ENCODE assay signal across 8 cellular contexts in genomic region chr1:111737216-111738132, GRCh38. TPM values are rescaled to one million over a fixed set of nuclear protein-coding genes. Genes with fewer than 3 reads are reported as not detected.
A peak's percentile ranks its signal among the peaks of the same experiment; 100 is the strongest.
DNase-seq lines count a peak whose midpoint lies in the region; ATAC-seq, FAIRE-seq and TF ChIP-seq lines count a peak whose summit lies in the region.

No MANE protein-coding gene starts in this region.

- no peak for TF ChIP-seq POLR2A in endothelial cell of umbilical vein (IDR thresholded peaks at IDR 0.05; ENCODE audit: low read depth, low read length)

- no peaks in the 10 kb centered on the region for H3K9me3 ChIP-seq in OCI-LY1 (ENCODE audit: low read length)
- H3K9me3 ChIP-seq in endothelial cell of umbilical vein (replicated peaks; ENCODE audit: control insufficient read depth, insufficient read depth, low read length) = no peaks in the 10 kb centered on the region
- H3K9me3 ChIP-seq in trophoblast cell (ENCODE audit: insufficient read depth, low read depth, low read length) = peaks cover 2% of the 10 kb centered on the region

- H3K27ac ChIP-seq in OCI-LY1 (ENCODE audit: low read depth, low read length, poor library complexity, severe bottlenecking) = no peak overlapping the region
- H3K27ac ChIP-seq in endothelial cell of umbilical vein (ENCODE audit: insufficient read depth, low read depth, low read length) = no peak overlapping the region
- no peak overlapping the region for H3K27ac ChIP-seq in trophoblast cell (ENCODE audit: low read depth, low read length)

- no peak overlapping the region for H3K4ac ChIP-seq in trophoblast cell (ENCODE audit: low read depth, low read length)

- H2AFZ ChIP-seq in OCI-LY1 (ENCODE audit: low read length) (no peak overlapping the region), endothelial cell of umbilical vein (ENCODE audit: low read depth, low read length) (no peak overlapping the region), trophoblast cell (ENCODE audit: insufficient read depth, low read length, poor library complexity) (no peak overlapping the region)

- H3K79me1 ChIP-seq in trophoblast cell (ENCODE audit: low read length) = peaks cover 3% of the 10 kb centered on the region

- H3K27me3 ChIP-seq in OCI-LY1 (ENCODE audit: insufficient read depth, low read length) (no peaks in the 10 kb centered on the region), endothelial cell of umbilical vein (ENCODE audit: control insufficient read depth in 2 of 2, insufficient read depth in 2 of 2, low read length in 2 of 2) (peaks cover 4 to 6% of the 10 kb centered on the region in 2 experiments), trophoblast cell (ENCODE audit: insufficient read depth, low read length) (peaks cover 30% of the 10 kb centered on the region)

- H3K9me2 ChIP-seq in OCI-LY1 (ENCODE audit: low read depth, low read length) = no peaks in the 10 kb centered on the region

- H3K4me3 ChIP-seq in OCI-LY1 (ENCODE audit: low read depth, low read length, poor library complexity, severe bottlenecking) = peak overlapping the region; percentile 65
- peak overlapping the region in 2 of 3 experiments; percentile 1 to 50 for H3K4me3 ChIP-seq in endothelial cell of umbilical vein (replicated peaks in 1 of 3; ENCODE audit: insufficient read depth in 1 of 3, low read depth in 1 of 3, low read length in 3 of 3)
- no peak overlapping the region for H3K4me3 ChIP-seq in trophoblast cell (ENCODE audit: low read depth, low read length)

- H3K4me1 ChIP-seq in OCI-LY1 (ENCODE audit: insufficient read depth, low read length, severe bottlenecking) (peaks cover 29% of the 10 kb centered on the region), endothelial cell of umbilical vein (ENCODE audit: control insufficient read depth, extremely low read depth, insufficient read depth, low read length) (peaks cover 44% of the 10 kb centered on the region), trophoblast cell (ENCODE audit: control insufficient read depth in 1 of 2, insufficient read depth in 2 of 2, low read length in 2 of 2) (peaks cover 17% of the 10 kb centered on the region in 2 experiments)

- no peak overlapping the region for H4K91ac ChIP-seq in trophoblast cell (ENCODE audit: low read depth, low read length)

- H4K12ac ChIP-seq in trophoblast cell (ENCODE audit: low read depth, low read length) = no peak overlapping the region

- no peaks in the 10 kb centered on the region for H3K79me2 ChIP-seq in OCI-LY1 (ENCODE audit: insufficient read depth, low read length)
- H3K79me2 ChIP-seq in endothelial cell of umbilical vein (ENCODE audit: control insufficient read depth, insufficient read depth, low read length) = no peaks in the 10 kb centered on the region
- H3K79me2 ChIP-seq in trophoblast cell (ENCODE audit: control insufficient read depth, insufficient read depth, low read length, poor library complexity) = no peaks in the 10 kb centered on the region

- no peak overlapping the region for H3K14ac ChIP-seq in trophoblast cell (ENCODE audit: low read length)

- TF ChIP-seq CTCF in OCI-LY1 (IDR thresholded peaks at IDR 0.05; ENCODE audit: low read length) (no peak), endothelial cell of umbilical vein (IDR thresholded peaks at IDR 0.05; ENCODE audit: extremely low read depth in 1 of 2, insufficient read depth in 1 of 2, low read depth in 1 of 2, low read length in 2 of 2) (no peak), GM20000 (IDR thresholded peaks at IDR 0.05; ENCODE audit: extremely low read depth, missing control alignments) (no peak)

- dilution Hi-C loops in endothelial cell of umbilical vein (cut with MboI; ENCODE audit: extremely low pct_ligation_motif_present, low sequenced_read_pairs) = no loop called here

- WGBS in trophoblast cell (ENCODE audit: extremely low coverage, insufficient coverage, insufficient read length) = no CpG with 5 or more reads among the region's 8 CpGs

- POLR2A ChIA-PET in endothelial cell of umbilical vein (lab: Charles Lee) = no interaction called here

- H4K20me1 ChIP-seq in OCI-LY1 (ENCODE audit: insufficient read depth, low read length) (no peaks in the 10 kb centered on the region), endothelial cell of umbilical vein (replicated peaks; ENCODE audit: control insufficient read depth, extremely low read depth, insufficient read depth, low read length) (no peaks in the 10 kb centered on the region)

- H3F3A ChIP-seq in OCI-LY1 (ENCODE audit: insufficient read depth, low read length) = no peaks in the 10 kb centered on the region

- no peak overlapping the region for H3K18ac ChIP-seq in trophoblast cell (ENCODE audit: low read length)

- no peak overlapping the region for H2BK12ac ChIP-seq in trophoblast cell (ENCODE audit: low read length)

- peak overlapping the region; percentile 88 for H3K4me2 ChIP-seq in OCI-LY1 (ENCODE audit: low read length)
- peak overlapping the region; percentile 35 for H3K4me2 ChIP-seq in endothelial cell of umbilical vein (ENCODE audit: insufficient read depth, low read length)
- peak overlapping the region; percentile 88 for H3K4me2 ChIP-seq in trophoblast cell (ENCODE audit: low read length)

- no peak overlapping the region for H3K23ac ChIP-seq in trophoblast cell (ENCODE audit: low read length)

- peak; percentile 57 for FAIRE-seq in endothelial cell of umbilical vein (lab: Jason Lieb, UNC)

- no peak overlapping the region for H2AK5ac ChIP-seq in trophoblast cell (ENCODE audit: low read length)

- no peaks in the 10 kb centered on the region for H3K36me3 ChIP-seq in OCI-LY1 (ENCODE audit: insufficient read depth, low read length)
- H3K36me3 ChIP-seq in endothelial cell of umbilical vein (ENCODE audit: control insufficient read depth in 2 of 2, extremely low read depth in 1 of 2, insufficient read depth in 2 of 2, low read length in 2 of 2) = no peaks in the 10 kb centered on the region
- H3K36me3 ChIP-seq in trophoblast cell (ENCODE audit: control insufficient read depth in 1 of 2, insufficient read depth in 2 of 2, low read length in 2 of 2) = no peaks in the 10 kb centered on the region

- DNase-seq in GF-D8 (lab: John Stamatoyannopoulos, UW) = peak; percentile 25
- DNase-seq in endothelial cell of umbilical vein (ENCODE audit: low read depth, low spot score) = peak; percentile 14
- no peak for DNase-seq in trophoblast cell
- DNase-seq in GM20000 (ENCODE audit: low spot score) = no peak
- DNase-seq in HUDEP-2 (lab: John Stamatoyannopoulos, UW; ENCODE audit: unreplicated experiment in 76 of 76) = no peak
- DNase-seq in OCI-M2 (lab: John Stamatoyannopoulos, UW; ENCODE audit: unreplicated experiment) = no peak

- H2BK5ac ChIP-seq in trophoblast cell (ENCODE audit: low read depth, low read length, poor library complexity) = no peak overlapping the region

- H3K9me1 ChIP-seq in endothelial cell of umbilical vein (replicated peaks; ENCODE audit: control insufficient read depth, extremely low read depth, insufficient read depth, low read length) = no peaks in the 10 kb centered on the region

- TSS peak; percentile 23 for BruUV-seq in endothelial cell of umbilical vein (replicated peaks; lab: Mats Ljungman, UMichigan)

- no peak overlapping the region for H4K8ac ChIP-seq in trophoblast cell (ENCODE audit: low read depth, low read length)

- ATAC-seq in GM19035 (IDR thresholded peaks at IDR 0.05; ENCODE audit: unreplicated experiment) = no peak

- CTCF ChIA-PET in endothelial cell of umbilical vein (lab: Charles Lee) = interaction anchor here (1.2 to 6.2 kb wide), 8 partner anchors 9 to 229 kb away, joined by 3 to 66 read pairs (median 8); no protein-coding TSS in a partner anchor

- H3K9ac ChIP-seq in OCI-LY1 (ENCODE audit: low read length) (peak overlapping the region; percentile 54; the same call in 1 of the 2 replicates), endothelial cell of umbilical vein (replicated peaks; ENCODE audit: extremely low read depth, insufficient read depth, low read length) (no peak overlapping the region), trophoblast cell (ENCODE audit: low read length) (no peak overlapping the region)

- no peak overlapping the region for H2BK120ac ChIP-seq in trophoblast cell (ENCODE audit: insufficient read depth, low read length, poor library complexity)

- intact Hi-C loops in endothelial cell of umbilical vein (cut with micrococcal nuclease) = loop anchor here (10.0 kb wide), 1 partner anchor 773 kb away; the partner anchor contains the start of gene LRIF1

TF ChIP-seq in endothelial cell of umbilical vein, 7 proteins besides CTCF, POLR2A, EP300 and RAD21 (continues in another document):
- TF ChIP-seq FOS (IDR thresholded peaks at IDR 0.05; ENCODE audit: borderline replicate concordance, insufficient read depth, low read length) = no peak
- TF ChIP-seq GATA2 (IDR thresholded peaks at IDR 0.05; ENCODE audit: insufficient read depth, insufficient read length, low read depth, low read length) = no peak
- no peak for TF ChIP-seq EZH2 (IDR thresholded peaks at IDR 0.05; ENCODE audit: borderline replicate concordance, low read depth, low read length, severe bottlenecking)
- TF ChIP-seq POLR2AphosphoS5 (IDR thresholded peaks at IDR 0.05; ENCODE audit: insufficient read depth, low read depth, low read length) = no peak
- TF ChIP-seq MAX (IDR thresholded peaks at IDR 0.05; ENCODE audit: insufficient read depth, insufficient read length) = no peak
- no peak for TF ChIP-seq JUN (IDR thresholded peaks at IDR 0.05; ENCODE audit: borderline replicate concordance, insufficient read depth, insufficient read length, low read depth)

RNA-seq across cellular contexts. Expression of gene INKA2, which starts 1.7 kb away (rescaled TPM):
- total RNA-seq in endothelial cell of umbilical vein = 5.3 and 7.8 TPM in 2 replicates
- 2.4 and 2.6 TPM in 2 replicates for polyA plus RNA-seq in endothelial cell of umbilical vein
- 1.9 and 2.1 TPM in 2 replicates for polyA plus RNA-seq in endothelial cell of umbilical vein (2011; cell fraction: cytosol; rRNA removed)
- 2.5 and 3.0 TPM in 2 replicates for polyA plus RNA-seq in endothelial cell of umbilical vein (2011; cell fraction: nucleus; rRNA removed)
- 3.7 and 5.2 TPM in 2 replicates for polyA plus RNA-seq in endothelial cell of umbilical vein (2012)
- polyA minus RNA-seq in endothelial cell of umbilical vein = 4.3 and 5.4 TPM in 2 replicates
- 0.72 TPM for polyA minus RNA-seq in endothelial cell of umbilical vein (2011; cell fraction: cytosol; rRNA and poly(A)+ RNA removed)
- polyA minus RNA-seq in endothelial cell of umbilical vein (2011; cell fraction: nucleus; rRNA and poly(A)+ RNA removed) = 2.6 and 3.8 TPM in 2 replicates
- 0.73 and 0.79 TPM in 2 replicates for polyA plus RNA-seq in trophoblast cell (2013)

RNA-seq across cellular contexts. Expression of gene DDX20, which starts 18.2 kb away (rescaled TPM):
- 14.5 and 15.9 TPM in 2 replicates for total RNA-seq in endothelial cell of umbilical vein
- 3.3 and 4.1 TPM in 2 replicates for polyA plus RNA-seq in endothelial cell of umbilical vein
- 5.1 and 5.4 TPM in 2 replicates for polyA plus RNA-seq in endothelial cell of umbilical vein (2011; cell fraction: cytosol; rRNA removed)
- 12.5 and 14.1 TPM in 2 replicates for polyA plus RNA-seq in endothelial cell of umbilical vein (2011; cell fraction: nucleus; rRNA removed)
- polyA plus RNA-seq in endothelial cell of umbilical vein (2012) = 9.2 and 13.2 TPM in 2 replicates
- polyA minus RNA-seq in endothelial cell of umbilical vein = 7.3 and 11.5 TPM in 2 replicates
- polyA minus RNA-seq in endothelial cell of umbilical vein (2011; cell fraction: cytosol; rRNA and poly(A)+ RNA removed) = 19.7 TPM
- polyA minus RNA-seq in endothelial cell of umbilical vein (2011; cell fraction: nucleus; rRNA and poly(A)+ RNA removed) = 7.5 and 10.3 TPM in 2 replicates
- polyA plus RNA-seq in trophoblast cell (2013) = 9.1 and 9.7 TPM in 2 replicates

Comparison
In these comparisons a context has a peak if more than half of its experiments do, and no peak if none do; other contexts are left out.
1. DNase-seq: peak in GF-D8 (single experiment) and endothelial cell of umbilical vein (single experiment); none in trophoblast cell (0 of 2), GM20000 (single experiment), HUDEP-2 (0 of 76) and OCI-M2 (single experiment).
2. H3K4me2 ChIP-seq: peak in every context shown above with its lines; median percentile 88 in OCI-LY1; 88 in trophoblast cell; 35 in endothelial cell of umbilical vein.